ENCODE assay signal across 32 cellular contexts in genomic region chr19:38158730-38159129, GRCh38.
"Had no signal": no experiment of that assay in that cellular context is flagged by ENCODE, and none has a peak within 500 bp of the region (broad histone marks: within the 10 kb centered on the region; RNA-seq: fewer than 3 reads in every experiment).

No MANE protein-coding gene starts in this region.

- H3K9me3 Mint-ChIP-seq: activated naive CD8-positive, alpha-beta T cell treated with anti-CD3 and anti-CD28 coated beads, Interleukin-2, amount 50 U/mL, for 24 hours had no signal

- H3K27ac ChIP-seq: SJSA1 had no signal

- H3K4me2 ChIP-seq: SK-N-SH had no signal

- H3K27me3 ChIP-seq: SJSA1 had no signal

- H3K9ac ChIP-seq: SK-N-SH had no signal

- H3K4me3 Mint-ChIP-seq: activated CD4-positive, alpha-beta T cell treated with anti-CD3 and anti-CD28 coated beads for 36 hours; activated CD4-positive, alpha-beta T cell treated with anti-CD3 and anti-CD28 coated beads, Interleukin-2, amount 10 ng/mL, durations not matched to agents 7 days and 5 days; activated CD8-positive, alpha-beta T cell treated with anti-CD3 and anti-CD28 coated beads, Interleukin-2, amount 10 ng/mL, durations not matched to agents 7 days and 5 days; activated naive CD4-positive, alpha-beta T cell treated with anti-CD3 and anti-CD28 coated beads, Interleukin-2, amount 10 ng/mL, durations not matched to agents 7 days and 5 days; activated naive CD8-positive, alpha-beta T cell; activated naive CD8-positive, alpha-beta T cell treated with anti-CD3 and anti-CD28 coated beads, Interleukin-2, amount 50 U/mL, for 24 hours; brain; T-helper 1 cell treated with Interleukin-12 subunit alpha and Interleukin-12 subunit beta and Interleukin-4 antibody, amounts not matched to agents 30 μg/mL and 1 μg/mL, for 36 hours; T-helper 2 cell treated with Interferon-gamma antibody and Interleukin-4, amounts not matched to agents 5 μg/mL and 100 μg/mL, for 36 hours; WTC11 had no signal

- H3K27ac Mint-ChIP-seq: activated CD4-positive, alpha-beta T cell treated with anti-CD3 and anti-CD28 coated beads for 36 hours; activated CD8-positive, alpha-beta T cell treated with anti-CD3 and anti-CD28 coated beads, Interleukin-2, amount 10 ng/mL, durations not matched to agents 7 days and 5 days; activated naive CD4-positive, alpha-beta T cell treated with anti-CD3 and anti-CD28 coated beads, Interleukin-2, amount 10 ng/mL, durations not matched to agents 7 days and 5 days; activated naive CD8-positive, alpha-beta T cell; activated naive CD8-positive, alpha-beta T cell treated with anti-CD3 and anti-CD28 coated beads, Interleukin-2, amount 50 U/mL, for 24 hours; T-helper 1 cell treated with Interleukin-12 subunit alpha and Interleukin-12 subunit beta and Interleukin-4 antibody, amounts not matched to agents 30 μg/mL and 1 μg/mL, for 36 hours; T-helper 2 cell treated with Interferon-gamma antibody and Interleukin-4, amounts not matched to agents 5 μg/mL and 100 μg/mL, for 36 hours had no signal

- H3K4me3 ChIP-seq: SJSA1 had no signal

- DNase-seq: activated CD4-positive, alpha-beta T cell treated with anti-CD3 and anti-CD28 coated beads for 36 hours; activated CD4-positive, alpha-beta T cell treated with anti-CD3 and anti-CD28 coated beads, Interleukin-2, amount 10 ng/mL, durations not matched to agents 7 days and 5 days; activated CD4-positive, alpha-beta T cell treated with anti-CD3 and anti-CD28 coated beads, Interleukin-2, amount 50 U/mL, for 48 hours; activated CD8-positive, alpha-beta memory T cell treated with anti-CD3 and anti-CD28 coated beads, Interleukin-2, amount 50 U/mL, for 48 hours; activated CD8-positive, alpha-beta T cell treated with anti-CD3 and anti-CD28 coated beads, Interleukin-2, amount 10 ng/mL, durations not matched to agents 7 days and 5 days; activated effector memory CD4-positive, alpha-beta T cell treated with Interleukin-2 at 50 U/mL for 16 hours; activated naive CD4-positive, alpha-beta T cell treated with anti-CD3 and anti-CD28 coated beads, Interleukin-2, amount 10 ng/mL, durations not matched to agents 7 days and 5 days; activated naive CD8-positive, alpha-beta T cell treated with anti-CD3 and anti-CD28 coated beads, Interleukin-2, amount 50 U/mL, for 24 hours; activated T-cell treated with anti-CD3 and anti-CD28 coated beads, Interleukin-2, amount 50 U/mL, for 48 hours; anterior cingulate cortex; central memory CD4-positive, alpha-beta T cell; NCI-H1092 treated with DMSO at 0.1 percent for 48 hours; NCI-H1417; NCI-H146; NCI-H187; NCI-H2029 treated with DMSO at 0.1 percent for 48 hours; NCI-H2107; NCI-H2171; NCI-H510A; NCI-H526; NCI-H748 treated with DMSO at 0.1 percent for 48 hours; OCI-M1; SHP77 treated with DMSO at 0.1 percent for 48 hours; SK-N-SH had no signal

- H3K9me3 ChIP-seq: SJSA1, SK-N-SH had no signal

- H3K27me3 Mint-ChIP-seq: activated CD4-positive, alpha-beta T cell treated with anti-CD3 and anti-CD28 coated beads for 36 hours; activated CD4-positive, alpha-beta T cell treated with anti-CD3 and anti-CD28 coated beads, Interleukin-2, amount 10 ng/mL, durations not matched to agents 7 days and 5 days; activated naive CD4-positive, alpha-beta T cell treated with anti-CD3 and anti-CD28 coated beads, Interleukin-2, amount 10 ng/mL, durations not matched to agents 7 days and 5 days; activated naive CD8-positive, alpha-beta T cell; activated naive CD8-positive, alpha-beta T cell treated with anti-CD3 and anti-CD28 coated beads, Interleukin-2, amount 50 U/mL, for 24 hours; brain had no signal

- H3K4me1 ChIP-seq: SJSA1 had no signal

- ATAC-seq: activated CD4-positive, alpha-beta T cell treated with anti-CD3 and anti-CD28 coated beads for 36 hours; activated CD4-positive, CD25-positive, alpha-beta regulatory T cell treated with anti-CD3 and anti-CD28 coated beads, Interleukin-2, amount 50 U/mL, for 24 hours; activated CD8-positive, alpha-beta T cell treated with anti-CD3 and anti-CD28 coated beads, Interleukin-2, amount 10 ng/mL, durations not matched to agents 7 days and 5 days; activated naive CD8-positive, alpha-beta T cell treated with anti-CD3 and anti-CD28 coated beads, Interleukin-2, amount 50 U/mL, for 24 hours; Panc1; WTC11 had no signal

- H3K4me1 Mint-ChIP-seq: activated CD4-positive, alpha-beta T cell treated with anti-CD3 and anti-CD28 coated beads for 36 hours; activated CD4-positive, alpha-beta T cell treated with anti-CD3 and anti-CD28 coated beads, Interleukin-2, amount 10 ng/mL, durations not matched to agents 7 days and 5 days had no signal
